ENCODE assay signal across 8 cellular contexts in the genomic region with DNA sequence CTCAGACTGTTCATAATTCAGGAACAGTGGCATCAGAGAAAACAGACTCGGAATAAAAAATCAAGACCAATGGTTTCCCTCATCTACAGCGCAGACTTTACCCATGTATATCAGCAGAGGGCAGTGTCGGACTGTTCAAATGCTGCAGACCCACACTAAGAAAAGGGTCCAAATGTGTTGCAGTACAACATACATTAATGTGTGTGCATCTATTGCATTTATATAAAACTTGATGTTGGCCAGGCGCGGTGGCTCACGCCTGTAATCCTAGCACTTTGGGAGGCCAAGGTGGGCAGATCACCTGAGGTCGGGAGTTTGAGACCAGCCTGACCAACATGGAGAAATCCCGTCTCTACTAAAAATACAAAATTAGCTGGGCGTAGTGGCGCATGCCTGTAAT. TPM values are rescaled to one million over a fixed set of nuclear protein-coding genes. Genes with fewer than 3 reads are reported as not detected.
DNase-seq lines count a peak whose midpoint lies in the region; ATAC-seq and TF ChIP-seq lines count a peak whose summit lies in the region.
"Not testable (repeated sequence)": the region's sequence is repeated elsewhere in the genome, so short reads cannot be mapped to it uniquely, and the experiment has no call there.

No MANE protein-coding gene starts in this region.

- peak; percentile 5 to 63 (median 41) for DNase-seq in CD8-positive, alpha-beta T cell
- peak; percentile 56 for DNase-seq in HEK293T (ENCODE audit: extremely low spot score)
- peak; percentile 33 for DNase-seq in NCI-H2196 (lab: John Stamatoyannopoulos, UW; ENCODE audit: unreplicated experiment)
- peak; percentile 29 for DNase-seq in T-helper 2 cell treated with Interferon-gamma antibody and Interleukin-4, amounts not matched to agents 5 μg/mL and 100 μg/mL, for 36 hours (ENCODE audit: low spot score)
- DNase-seq in activated naive CD8-positive, alpha-beta T cell treated with anti-CD3 and anti-CD28 coated beads, Interleukin-2, amount 10 ng/mL, durations not matched to agents 7 days and 5 days = not testable (repeated sequence)
- peak; percentile 83 for DNase-seq in fibroblast of pulmonary artery (ENCODE audit: low read depth)
- peak; percentile 56 for DNase-seq in midbrain (lab: John Stamatoyannopoulos, UW)
- peak; percentile 22 for DNase-seq in stimulated activated CD8-positive, alpha-beta memory T cell treated with anti-CD3 and anti-CD28 coated beads, Interleukin-12 subunit alpha, Interleukin-12 subunit beta, amount 100 ng/mL, for 1 hour (ENCODE audit: low read depth)

- POLR2A ChIA-PET in CD8-positive, alpha-beta T cell (lab: Charles Lee) = not testable (repeated sequence)
- POLR2A ChIA-PET in HEK293T (lab: Yijun Ruan, JAX) = interaction anchor here (1.1 kb wide), 1 partner anchor 39 kb away, joined by 3 read pairs; a partner anchor contains a TSS
- POLR2A ChIA-PET in activated naive CD8-positive, alpha-beta T cell treated with anti-CD3 and anti-CD28 coated beads, Interleukin-2, amount 10 ng/mL, durations not matched to agents 7 days and 5 days (lab: Charles Lee) = interaction anchor here (1.1 to 1.5 kb wide), 2 partner anchors 41 to 161 kb away, joined by 3 to 4 read pairs; no protein-coding TSS in a partner anchor

- H3K27ac ChIP-seq in CD8-positive, alpha-beta T cell (ENCODE audit: low read depth, low read length) = not testable (repeated sequence)

- not testable (repeated sequence) for H3K4me1 ChIP-seq in CD8-positive, alpha-beta T cell (ENCODE audit: insufficient read depth, low read length)

- H3K4me3 Mint-ChIP-seq in CD8-positive, alpha-beta T cell; T-helper 2 cell treated with Interferon-gamma antibody and Interleukin-4, amounts not matched to agents 5 μg/mL and 100 μg/mL, for 36 hours; activated naive CD8-positive, alpha-beta T cell treated with anti-CD3 and anti-CD28 coated beads, Interleukin-2, amount 10 ng/mL, durations not matched to agents 7 days and 5 days: not testable (repeated sequence)

- TF ChIP-seq CTCF in CD8-positive, alpha-beta T cell (IDR thresholded peaks at IDR 0.05) = peak; percentile 88
- peak; percentile 75 for TF ChIP-seq CTCF in fibroblast of pulmonary artery (IDR thresholded peaks at IDR 0.05; ENCODE audit: low read length, missing control alignments)

- ATAC-seq in CD8-positive, alpha-beta T cell = peak; percentile 89
- peak; percentile 76 for ATAC-seq in activated naive CD8-positive, alpha-beta T cell treated with anti-CD3 and anti-CD28 coated beads, Interleukin-2, amount 10 ng/mL, durations not matched to agents 7 days and 5 days (ENCODE audit: low read depth)

- not testable (repeated sequence) for H3K9me3 Mint-ChIP-seq in CD8-positive, alpha-beta T cell; T-helper 2 cell treated with Interferon-gamma antibody and Interleukin-4, amounts not matched to agents 5 μg/mL and 100 μg/mL, for 36 hours; activated naive CD8-positive, alpha-beta T cell treated with anti-CD3 and anti-CD28 coated beads, Interleukin-2, amount 10 ng/mL, durations not matched to agents 7 days and 5 days

- intact Hi-C loops in CD8-positive, alpha-beta T cell (cut with DNase I, micrococcal nuclease) = loop anchor here (1.0 to 5.0 kb wide), 8 partner anchors 85 to 1476 kb away; no protein-coding TSS in a partner anchor

- not testable (repeated sequence) for H3K36me3 ChIP-seq in CD8-positive, alpha-beta T cell (ENCODE audit: insufficient read depth, low read length)

- not testable (repeated sequence) for H3K27me3 ChIP-seq in CD8-positive, alpha-beta T cell (ENCODE audit: insufficient read depth, low read length)

- not testable (repeated sequence) for H3K9me3 ChIP-seq in CD8-positive, alpha-beta T cell (ENCODE audit: low read length)

- not testable (repeated sequence) for H3K27ac Mint-ChIP-seq in CD8-positive, alpha-beta T cell; T-helper 2 cell treated with Interferon-gamma antibody and Interleukin-4, amounts not matched to agents 5 μg/mL and 100 μg/mL, for 36 hours; activated naive CD8-positive, alpha-beta T cell treated with anti-CD3 and anti-CD28 coated beads, Interleukin-2, amount 10 ng/mL, durations not matched to agents 7 days and 5 days

- CTCF ChIA-PET in CD8-positive, alpha-beta T cell (lab: Charles Lee) = interaction anchor here (0.6 to 6.2 kb wide), 42 partner anchors 9 to 1475 kb away, joined by 3 to 35 read pairs (median 4); a partner anchor contains a TSS
- CTCF ChIA-PET in HEK293T (lab: Yijun Ruan, JAX) = interaction anchor here (0.6 to 1.5 kb wide), 4 partner anchors 15 to 161 kb away, joined by 3 to 7 read pairs (median 4); no protein-coding TSS in a partner anchor

- H3K4me1 Mint-ChIP-seq in CD8-positive, alpha-beta T cell (ENCODE audit: low read depth) = not testable (repeated sequence)
- peaks cover 32% of the 10 kb centered on the region for H3K4me1 Mint-ChIP-seq in T-helper 2 cell treated with Interferon-gamma antibody and Interleukin-4, amounts not matched to agents 5 μg/mL and 100 μg/mL, for 36 hours (ENCODE audit: low read depth)
- peaks cover 10% of the 10 kb centered on the region for H3K4me1 Mint-ChIP-seq in activated naive CD8-positive, alpha-beta T cell treated with anti-CD3 and anti-CD28 coated beads, Interleukin-2, amount 10 ng/mL, durations not matched to agents 7 days and 5 days

- H3K27me3 Mint-ChIP-seq in CD8-positive, alpha-beta T cell (ENCODE audit: low read depth); T-helper 2 cell treated with Interferon-gamma antibody and Interleukin-4, amounts not matched to agents 5 μg/mL and 100 μg/mL, for 36 hours (ENCODE audit: low read depth); activated naive CD8-positive, alpha-beta T cell treated with anti-CD3 and anti-CD28 coated beads, Interleukin-2, amount 10 ng/mL, durations not matched to agents 7 days and 5 days: not testable (repeated sequence)

- H3K36me3 Mint-ChIP-seq in CD8-positive, alpha-beta T cell = peaks cover 43% of the 10 kb centered on the region
- H3K36me3 Mint-ChIP-seq in T-helper 2 cell treated with Interferon-gamma antibody and Interleukin-4, amounts not matched to agents 5 μg/mL and 100 μg/mL, for 36 hours (ENCODE audit: low read depth) = peaks cover 88% of the 10 kb centered on the region
- H3K36me3 Mint-ChIP-seq in activated naive CD8-positive, alpha-beta T cell treated with anti-CD3 and anti-CD28 coated beads, Interleukin-2, amount 10 ng/mL, durations not matched to agents 7 days and 5 days = peaks cover 37% of the 10 kb centered on the region

- not testable (repeated sequence) for H3K4me3 ChIP-seq in CD8-positive, alpha-beta T cell (ENCODE audit: low read depth, low read length); fibroblast of pulmonary artery (replicated peaks; ENCODE audit: low read depth, low read length)

RNA-seq across cellular contexts. Expression of a gene that starts 38.0 kb away (rescaled TPM):
- total RNA-seq in CD8-positive, alpha-beta T cell = 10 to 100 TPM; 25.8 to 31.7 TPM
- total RNA-seq in activated naive CD8-positive, alpha-beta T cell treated with anti-CD3 and anti-CD28 coated beads, Interleukin-2, amount 10 ng/mL, durations not matched to agents 7 days and 5 days = 100 to 1,000 TPM; 230 to 242 TPM

Comparison
In these comparisons a context has a peak if more than half of its experiments do, and no peak if none do; other contexts are left out.
1. RNA of a gene that starts 38.0 kb away (total RNA-seq): 230 to 242 TPM in activated naive CD8-positive, alpha-beta T cell treated with anti-CD3 and anti-CD28 coated beads, Interleukin-2, amount 10 ng/mL, durations not matched to agents 7 days and 5 days; 25.8 to 31.7 TPM in CD8-positive, alpha-beta T cell; every median in the first group is over 4 times any median in the second.